ENCODE assay signal across 7 cellular contexts in genomic region chr1:20232564-20232963, GRCh38. TPM values are rescaled to one million over a fixed set of nuclear protein-coding genes. Genes with fewer than 3 reads are reported as not detected.
"Had no signal": no experiment of that assay in that cellular context is flagged by ENCODE, and none has a peak within 500 bp of the region (broad histone marks: within the 10 kb centered on the region; RNA-seq: fewer than 3 reads in every experiment).

No MANE protein-coding gene starts in this region.

RNA-seq across cellular contexts. Expression of gene PLA2G2C, which starts 46.2 kb away (rescaled TPM):
- total RNA-seq: activated CD8-positive, alpha-beta T cell treated with anti-CD3 and anti-CD28 coated beads, Interleukin-2, amount 10 ng/mL, durations not matched to agents 7 days and 5 days; activated naive CD8-positive, alpha-beta T cell treated with anti-CD3 and anti-CD28 coated beads, Interleukin-2, amount 10 ng/mL, durations not matched to agents 7 days and 5 days; Right ventricle myocardium superior; SJCRH30; WTC11 had no signal
- polyA plus RNA-seq: aorta had no signal

RNA-seq across cellular contexts. Expression of gene UBXN10, which starts 46.7 kb away (rescaled TPM):
- total RNA-seq: SJCRH30 had no signal

RNA-seq across cellular contexts. Expression of gene VWA5B1, which starts 58.1 kb away (rescaled TPM):
- total RNA-seq: activated CD8-positive, alpha-beta T cell treated with anti-CD3 and anti-CD28 coated beads, Interleukin-2, amount 10 ng/mL, durations not matched to agents 7 days and 5 days; activated naive CD8-positive, alpha-beta T cell treated with anti-CD3 and anti-CD28 coated beads, Interleukin-2, amount 10 ng/mL, durations not matched to agents 7 days and 5 days; aorta; K562; SJCRH30 had no signal
- polyA plus RNA-seq: aorta, K562 had no signal
